8 cellular contexts compared by ENCODE assay signal in the genomic region with DNA sequence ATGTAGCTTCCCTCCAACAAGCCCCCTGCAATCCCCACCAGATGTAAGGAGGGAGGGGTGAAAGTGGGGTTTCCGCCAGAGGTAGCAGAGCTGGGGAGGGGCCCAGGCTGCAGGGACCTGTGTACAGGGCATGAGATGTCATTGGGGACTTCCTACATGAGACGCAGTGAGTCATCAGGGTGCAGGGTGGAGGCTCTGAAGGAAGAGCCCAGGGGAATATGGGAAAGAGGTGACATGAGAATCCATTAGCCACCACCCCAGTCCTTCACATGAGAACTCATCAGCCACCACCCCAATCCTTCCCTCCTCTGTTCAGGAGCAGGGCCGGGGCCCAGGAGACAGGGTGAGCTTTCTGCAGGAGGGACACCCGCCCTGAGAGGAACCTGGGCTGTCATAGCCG.
DNase-seq lines count a peak whose midpoint lies in the region; ATAC-seq, FAIRE-seq and TF ChIP-seq lines count a peak whose summit lies in the region.
"Not testable (repeated sequence)": the region's sequence is repeated elsewhere in the genome, so short reads cannot be mapped to it uniquely, and the experiment has no call there.

No MANE protein-coding gene starts in this region.

- not testable (repeated sequence) for H4K20me1 ChIP-seq in PC-9 (ENCODE audit: insufficient read depth); GM12878 (ENCODE audit: control insufficient read depth, insufficient read depth); HepG2 (ENCODE audit: insufficient read depth, low read length)

- TF ChIP-seq CTCF in PC-9 (conservative IDR thresholded peaks at IDR 0.05); GM12878 (IDR thresholded peaks at IDR 0.05 in 2 of 3, conservative IDR thresholded peaks at IDR 0.05 in 1 of 3; ENCODE audit: control insufficient read depth in 2 of 3, extremely low read depth in 1 of 3, insufficient read depth in 1 of 3, low read depth in 3 of 3, low read length in 3 of 3); HepG2 (CRISPR knock-in tag; IDR thresholded peaks at IDR 0.05): not testable (repeated sequence)

- FAIRE-seq in GM12878 (lab: Jason Lieb, UNC); HepG2 (lab: Jason Lieb, UNC): not testable (repeated sequence)

- H3K9me2 ChIP-seq in PC-9 (ENCODE audit: insufficient read depth): not testable (repeated sequence)

- H3K4me1 Mint-ChIP-seq in stimulated activated naive CD8-positive, alpha-beta T cell treated with anti-CD3 and anti-CD28 coated beads, Interleukin-15, amount 100 ng/mL, for 72 hours: not testable (repeated sequence)

- not testable (repeated sequence) for H3K9ac ChIP-seq in GM12878 (ENCODE audit: control insufficient read depth, insufficient read depth, low read length); HepG2 (ENCODE audit: insufficient read depth, low read depth, low read length)

- H3K79me2 ChIP-seq in PC-9 (ENCODE audit: low read depth); GM12878 (ENCODE audit: control insufficient read depth, insufficient read depth, low read length); HepG2 (ENCODE audit: insufficient read depth, low read length): not testable (repeated sequence)

- not testable (repeated sequence) for H3K4me3 ChIP-seq in PC-9; GM12878; HepG2 (replicated peaks in 1 of 3; ENCODE audit: insufficient read depth in 1 of 3, low read depth in 2 of 3, low read length in 3 of 3)

- CTCF ChIA-PET in PC-9 (lab: Charles Lee); HepG2 (lab: Yijun Ruan, JAX; ENCODE audit: low intra/inter-chr PET ratio, low total read pairs): not testable (repeated sequence)
- CTCF ChIA-PET in GM12878 (lab: Yijun Ruan, JAX): interaction anchor here (0.6 kb wide), 1 partner anchor 132 kb away, joined by 4 read pairs; no protein-coding TSS in a partner anchor

- intact Hi-C loops in PC-9 (cut with micrococcal nuclease; ENCODE audit: unreplicated experiment): loop anchor here (2.0 kb wide), 1 partner anchor 132 kb away; no protein-coding TSS in a partner anchor
- intact Hi-C loops in GM12878 (cut with micrococcal nuclease; ENCODE audit: unreplicated experiment): loop anchor here (10.0 kb wide), 1 partner anchor 124 kb away; no protein-coding TSS in a partner anchor
- intact Hi-C loops in HepG2 (cut with micrococcal nuclease; ENCODE audit: unreplicated experiment): not testable (repeated sequence)

- H3F3A ChIP-seq in PC-9 (ENCODE audit: insufficient read depth, low read depth): peaks cover 12% of the 10 kb centered on the region

- not testable (repeated sequence) for H3K36me3 ChIP-seq in PC-9 (ENCODE audit: low read depth); GM12878 (ENCODE audit: control insufficient read depth in 2 of 2, insufficient read depth in 2 of 2, low read length in 1 of 2); HepG2 (replicated peaks in 1 of 2; ENCODE audit: control insufficient read depth in 1 of 2, insufficient read depth in 2 of 2, low read length in 2 of 2)

- not testable (repeated sequence) for H3K9me3 ChIP-seq in PC-9 (ENCODE audit: insufficient read depth, low read depth); GM12878 (replicated peaks; ENCODE audit: control insufficient read depth, insufficient read depth, low read length); HepG2 (ENCODE audit: low read length)

- not testable (repeated sequence) for BruUV-seq in PC-9 (replicated peaks; lab: Mats Ljungman, UMichigan); GM12878 (replicated peaks; lab: Mats Ljungman, UMichigan); HepG2 (replicated peaks; lab: Mats Ljungman, UMichigan)

- 18% methylated on average over 5 of the region's 5 CpGs for WGBS in GM12878 (ENCODE audit: insufficient coverage, insufficient replicate concordance, low lambda C conversion rate, missing lambda C conversion rate)
- whole genome bisulfite sequencing in HepG2 (ENCODE audit: low lambda C conversion rate): 37% methylated on average over 5 of the region's 5 CpGs

- not testable (repeated sequence) for H3K27ac Mint-ChIP-seq in stimulated activated naive CD8-positive, alpha-beta T cell treated with anti-CD3 and anti-CD28 coated beads, Interleukin-15, amount 100 ng/mL, for 72 hours

- TF ChIP-seq EP300 in GM12878 (IDR thresholded peaks at IDR 0.05; ENCODE audit: borderline replicate concordance in 1 of 2, control insufficient read depth in 1 of 2, low read depth in 2 of 2, low read length in 2 of 2): 0 out of 4 replicates have a peak, but pooled peaks of 1 of the 2 experiments have one; percentile 2
- TF ChIP-seq EP300 in HepG2 (IDR thresholded peaks at IDR 0.05; ENCODE audit: low read depth in 2 of 2, low read length in 2 of 2); HepG2 (CRISPR knock-in tag; IDR thresholded peaks at IDR 0.05; ENCODE audit: borderline replicate concordance): not testable (repeated sequence)

- not testable (repeated sequence) for H3K4me3 Mint-ChIP-seq in stimulated activated naive CD8-positive, alpha-beta T cell treated with anti-CD3 and anti-CD28 coated beads, Interleukin-15, amount 100 ng/mL, for 72 hours

- TF ChIP-seq POLR2A in GM12878 (IDR thresholded peaks at IDR 0.05; ENCODE audit: low read depth, low read length); HepG2 (IDR thresholded peaks at IDR 0.05; ENCODE audit: insufficient read depth in 1 of 2, low read depth in 2 of 2, low read length in 2 of 2): not testable (repeated sequence)

- SMC1A ChIA-PET in GM12878 (lab: Charles Lee; ENCODE audit: uncharacterized antibody, unreplicated experiment): interaction anchor here (0.8 to 1.2 kb wide), 3 partner anchors 10 to 125 kb away, joined by 3 read pairs; no protein-coding TSS in a partner anchor

- H3K9me3 Mint-ChIP-seq in stimulated activated naive CD8-positive, alpha-beta T cell treated with anti-CD3 and anti-CD28 coated beads, Interleukin-15, amount 100 ng/mL, for 72 hours: not testable (repeated sequence)

- H3K27ac ChIP-seq in PC-9; GM12878 (ENCODE audit: control insufficient read depth, insufficient read depth); HepG2 (ENCODE audit: extremely low read length, insufficient read depth, low read length): not testable (repeated sequence)

- peak overlapping the region; percentile 60 for H3K4me2 ChIP-seq in PC-9
- not testable (repeated sequence) for H3K4me2 ChIP-seq in GM12878 (ENCODE audit: control insufficient read depth, insufficient read depth); HepG2 (ENCODE audit: low read depth, low read length)

- DNase-seq in Daoy (ENCODE audit: low read depth) (peak; percentile 40), PC-9 (peak; percentile 58 to 80), GM12878 (ENCODE audit: low read depth, low spot score) (peak; percentile 30)
- DNase-seq in HepG2 (ENCODE audit: low spot score); stimulated activated naive CD8-positive, alpha-beta T cell treated with anti-CD3 and anti-CD28 coated beads, Interleukin-15, amount 100 ng/mL, for 72 hours: not testable (repeated sequence)

- POLR2A ChIA-PET in PC-9 (lab: Charles Lee; ENCODE audit: unreplicated experiment) (interaction anchor here (0.7 kb wide), 1 partner anchor 49 kb away, joined by 6 read pairs; no protein-coding TSS in a partner anchor), GM12878 (lab: Charles Lee) (interaction anchor here (1.1 kb wide), 1 partner anchor 12 kb away, joined by 3 read pairs; no protein-coding TSS in a partner anchor)
- POLR2A ChIA-PET in HepG2 (lab: Yijun Ruan, JAX): not testable (repeated sequence)

- H3K27me3 ChIP-seq in PC-9 (ENCODE audit: insufficient read depth, low read depth); GM12878 (replicated peaks in 1 of 2; ENCODE audit: control insufficient read depth in 2 of 2, insufficient read depth in 2 of 2, low read length in 1 of 2): not testable (repeated sequence)
- peaks cover 6 to 47% of the 10 kb centered on the region in 2 experiments; a peak in 3 of 5 replicates for H3K27me3 ChIP-seq in HepG2 (ENCODE audit: control insufficient read depth in 1 of 2, insufficient read depth in 2 of 2, low read length in 2 of 2)

- H3K27me3 Mint-ChIP-seq in stimulated activated naive CD8-positive, alpha-beta T cell treated with anti-CD3 and anti-CD28 coated beads, Interleukin-15, amount 100 ng/mL, for 72 hours: peaks cover 24% of the 10 kb centered on the region

- ATAC-seq in GM19452 (IDR thresholded peaks at IDR 0.05; ENCODE audit: unreplicated experiment): peak; percentile 59
- ATAC-seq in HG02588 (IDR thresholded peaks at IDR 0.05; ENCODE audit: unreplicated experiment): peak; percentile 46
- ATAC-seq in HG03460 (IDR thresholded peaks at IDR 0.05; ENCODE audit: unreplicated experiment): peak; percentile 46
- peak; percentile 84 for ATAC-seq in GM12878
- not testable (repeated sequence) for ATAC-seq in HepG2
- peak; percentile 46 for ATAC-seq in stimulated activated naive CD8-positive, alpha-beta T cell treated with anti-CD3 and anti-CD28 coated beads, Interleukin-15, amount 100 ng/mL, for 72 hours

- in situ Hi-C loops in GM12878 (cut with MboI); HepG2 (cut with HindIII; ENCODE audit: extremely low pct_ligation_motif_present, low pct_unique_long_range_greater_than_20kb): not testable (repeated sequence)

- RAD21 ChIA-PET in GM12878 (lab: Charles Lee; ENCODE audit: unreplicated experiment): interaction anchor here (0.6 to 1.1 kb wide), 2 partner anchors 72 to 132 kb away, joined by 4 to 5 read pairs; no protein-coding TSS in a partner anchor

- peaks cover 28% of the 10 kb centered on the region for H3K4me1 ChIP-seq in PC-9 (replicated peaks; ENCODE audit: insufficient read depth)
- peaks cover 12% of the 10 kb centered on the region for H3K4me1 ChIP-seq in GM12878 (ENCODE audit: control insufficient read depth, insufficient read depth, low read length)
- H3K4me1 ChIP-seq in HepG2 (ENCODE audit: insufficient read depth, low read length): peaks cover 39% of the 10 kb centered on the region

- not testable (repeated sequence) for TF ChIP-seq RAD21 in GM12878 (IDR thresholded peaks at IDR 0.05; ENCODE audit: insufficient read depth, low read depth, low read length); HepG2 (CRISPR knock-in tag; IDR thresholded peaks at IDR 0.05)

- 0 out of 2 replicates have a peak overlapping the region, but pooled peaks have one; percentile 71 for H2AFZ ChIP-seq in PC-9
- not testable (repeated sequence) for H2AFZ ChIP-seq in GM12878 (ENCODE audit: control insufficient read depth, low read depth, low read length); HepG2 (ENCODE audit: low read length)

TF ChIP-seq in HepG2, 621 proteins besides CTCF, POLR2A, EP300 and RAD21:
- TF ChIP-seq FOSL2 (CRISPR knock-in tag; IDR thresholded peaks at IDR 0.05): peak; percentile 59
TF ChIP-seq in HepG2: peak in this region for 1; not testable (repeated sequence) for 620.
